11 cellular contexts compared by ENCODE assay signal in genomic region chr13:98875146-98875729, GRCh38.
DNase-seq lines count a peak whose midpoint lies in the region; ATAC-seq and TF ChIP-seq lines count a peak whose summit lies in the region.
"Had no signal": no experiment of that assay in that cellular context is flagged by ENCODE, and none has a peak within 500 bp of the region (broad histone marks: within the 10 kb centered on the region; RNA-seq: fewer than 3 reads in every experiment).

No MANE protein-coding gene starts in this region.

- H3K27me3 ChIP-seq in H9 (ENCODE audit: insufficient read depth, low read length) (no peaks in the 10 kb centered on the region), aorta (ENCODE audit: control insufficient read depth in 1 of 2, insufficient read depth in 2 of 2, low read length in 1 of 2) (no peaks in the 10 kb centered on the region)
- H3K27me3 ChIP-seq: MG63 had no signal

- no peak overlapping the region for H2BK20ac ChIP-seq in H9 (ENCODE audit: low read depth, low read length, poor library complexity, severe bottlenecking)

- H3K4me1 Mint-ChIP-seq in H9: peaks cover 24 to 25% of the 10 kb centered on the region in 2 experiments

- H2AK5ac ChIP-seq in H9 (ENCODE audit: insufficient read length, low read length): no peak overlapping the region

- H3K79me2 ChIP-seq in H9 (ENCODE audit: insufficient read depth, low read length): no peaks in the 10 kb centered on the region

- H3K14ac ChIP-seq in H9 (ENCODE audit: insufficient read depth, low read length): no peak overlapping the region

- no peaks in the 10 kb centered on the region for H3K79me1 ChIP-seq in H9 (ENCODE audit: insufficient read depth, low read depth, low read length, poor library complexity, severe bottlenecking)

- peak overlapping the region; percentile 50 to 73 (median 56); a peak in 6 of 7 replicates for H3K27ac Mint-ChIP-seq in H9

- H3K4me1 ChIP-seq in H9 (ENCODE audit: insufficient read depth, low read length) (peaks cover 12% of the 10 kb centered on the region; the same call in 1 of the 2 replicates), mucosa of descending colon (ENCODE audit: low read depth) (no peaks in the 10 kb centered on the region), aorta (ENCODE audit: control insufficient read depth in 1 of 2, insufficient read depth in 2 of 2, low read length in 2 of 2) (no peaks in the 10 kb centered on the region)

- no peak overlapping the region for H3K18ac ChIP-seq in H9 (ENCODE audit: insufficient read length, low read depth, low read length)

- H3K9ac ChIP-seq in H9 (ENCODE audit: extremely low read depth, insufficient read length, low read length): no peak overlapping the region

- no peak overlapping the region for H2AFZ ChIP-seq in H9 (ENCODE audit: low read length)

- H2BK15ac ChIP-seq in H9 (ENCODE audit: low read depth, low read length): no peak overlapping the region

- ATAC-seq in HG03521 (IDR thresholded peaks at IDR 0.05; ENCODE audit: unreplicated experiment) (peak; percentile 89), mucosa of descending colon (peak; percentile 55), aorta (ENCODE audit: low FRiP score) (no peak)

- H4K20me1 ChIP-seq in H9 (ENCODE audit: control insufficient read depth, insufficient read depth, insufficient read length): peaks cover 2% of the 10 kb centered on the region

- no peak overlapping the region for H3T11ph ChIP-seq in H9 (ENCODE audit: low read length)

- no peak for TF ChIP-seq CTCF in H9 (conservative IDR thresholded peaks at IDR 0.05)
- TF ChIP-seq CTCF in mucosa of descending colon (IDR thresholded peaks at IDR 0.05): no peak

- DNase-seq in NOMO-1 treated with DMSO at 0.1 percent for 48 hours (lab: John Stamatoyannopoulos, UW; ENCODE audit: unreplicated experiment) (peak; percentile 10), NOMO-1 treated with dmso at 0.1 percent for 144 hours (lab: John Stamatoyannopoulos, UW; ENCODE audit: unreplicated experiment) (no peak), H9 (no peak), mucosa of descending colon (no peak), aorta (no peak), DMS 273 treated with DMSO at 0.1 percent for 48 hours (lab: John Stamatoyannopoulos, UW) (no peak)
- no peak for DNase-seq in stimulated activated CD4-positive, alpha-beta T cell treated with anti-CD3 and anti-CD28 coated beads, Interleukin-4, amount 100 ng/mL, for 1 hour
- DNase-seq: erythroblast, MG63 had no signal

- H2BK5ac ChIP-seq in H9 (ENCODE audit: insufficient read length, low read length): no peak overlapping the region

- no peak overlapping the region for H3K4me3 Mint-ChIP-seq in H9

- no CpG with 5 or more reads among the region's 1 CpG for WGBS in H9 (ENCODE audit: extremely low coverage, insufficient read length, low lambda C conversion rate)
- 85 to 92% methylated on average over 1 of the region's 1 CpG for WGBS in aorta, 2 donors

- H3K4me3 ChIP-seq in mucosa of descending colon (no peak overlapping the region), aorta (ENCODE audit: low read length in 2 of 2) (no peak overlapping the region)
- H3K4me3 ChIP-seq: MG63 had no signal

- no peak overlapping the region for H3K4ac ChIP-seq in H9 (ENCODE audit: low read depth, low read length)

- peak overlapping the region; percentile 9 for H3K4me2 ChIP-seq in H9 (ENCODE audit: insufficient read depth, insufficient read length, low read length)

- peaks cover 10% of the 10 kb centered on the region for H3K9me3 ChIP-seq in H9 (ENCODE audit: control insufficient read depth, low read depth, low read length)
- peaks cover 6% of the 10 kb centered on the region for H3K9me3 ChIP-seq in mucosa of descending colon
- peaks cover 4% of the 10 kb centered on the region for H3K9me3 ChIP-seq in aorta (ENCODE audit: control insufficient read depth, low read length)
- H3K9me3 ChIP-seq: MG63 had no signal

- H3K9me3 Mint-ChIP-seq in H9: peaks cover 14 to 16% of the 10 kb centered on the region in 2 experiments

- H3K27ac ChIP-seq in H9 (ENCODE audit: insufficient read length, low read depth, low read length) (peak overlapping the region; percentile 85), aorta (ENCODE audit: low read depth in 1 of 2, low read length in 2 of 2) (no peak overlapping the region)
- H3K27ac ChIP-seq: 22Rv1 had no signal

- no peak overlapping the region for H4K91ac ChIP-seq in H9 (ENCODE audit: insufficient read length, low read depth, low read length)

- no peak overlapping the region for H4K5ac ChIP-seq in H9 (ENCODE audit: insufficient read length, low read depth, low read length)

- no peak overlapping the region for H3K56ac ChIP-seq in H9 (ENCODE audit: insufficient read length, low read depth, low read length)

- peaks cover 20 to 30% (median 23%) of the 10 kb centered on the region in 3 experiments for H3K36me3 Mint-ChIP-seq in H9 (ENCODE audit: insufficient read depth in 1 of 3, low read depth in 3 of 3)

- no peak overlapping the region for H2BK120ac ChIP-seq in H9 (ENCODE audit: low read depth, low read length, poor library complexity, severe bottlenecking)

- H4K8ac ChIP-seq in H9 (replicated peaks; ENCODE audit: insufficient read length, low read depth, low read length): no peak overlapping the region

- intact Hi-C loops in mucosa of descending colon (cut with DNase I, micrococcal nuclease): no loop called here
- intact Hi-C loops in aorta (cut with DNase I): no loop called here

- H3K23ac ChIP-seq in H9 (ENCODE audit: insufficient read length, low read depth, low read length): no peak overlapping the region

- H3K27me3 Mint-ChIP-seq in H9 (ENCODE audit: low read depth): no peaks in the 10 kb centered on the region; the same call in 1 of the 2 replicates

- no peak overlapping the region for H2BK12ac ChIP-seq in H9 (ENCODE audit: insufficient read length, low read depth, low read length)

- H3K23me2 ChIP-seq in H9 (ENCODE audit: insufficient read length, low read depth, low read length, poor library complexity, severe bottlenecking): no peaks in the 10 kb centered on the region

- H3K36me3 ChIP-seq in mucosa of descending colon (ENCODE audit: low read depth) (no peaks in the 10 kb centered on the region), aorta (ENCODE audit: control insufficient read depth in 1 of 2, insufficient read depth in 2 of 2, low read length in 1 of 2) (peaks cover 3 to 5% of the 10 kb centered on the region in 2 donors)
- H3K36me3 ChIP-seq: MG63 had no signal
